24 cellular contexts compared by ENCODE assay signal in genomic region chr22:38244106-38244505, GRCh38. TPM values are rescaled to one million over a fixed set of nuclear protein-coding genes. Genes with fewer than 3 reads are reported as not detected.
A peak's percentile ranks its signal among the peaks of the same experiment; 100 is the strongest.
DNase-seq lines count a peak whose midpoint lies in the region; ATAC-seq, FAIRE-seq and TF ChIP-seq lines count a peak whose summit lies in the region.
"Had no signal": no experiment of that assay in that cellular context is flagged by ENCODE, and none has a peak within 500 bp of the region (broad histone marks: within the 10 kb centered on the region; RNA-seq: fewer than 3 reads in every experiment).

No MANE protein-coding gene starts in this region.

- H3K36me3 ChIP-seq in BLaER1 (peaks cover 39% of the 10 kb centered on the region), K562 (ENCODE audit: control insufficient read depth, insufficient read depth, low read length) (peaks cover 22% of the 10 kb centered on the region; the same call in 2 of the 3 replicates), osteoblast (ENCODE audit: insufficient read depth, low read length) (peaks cover 37% of the 10 kb centered on the region)
- H3K36me3 ChIP-seq: colonic mucosa had no signal

- in situ Hi-C loops in K562 (cut with MboI): no loop called here

- H3K9me3 ChIP-seq in BLaER1: peaks cover 1% of the 10 kb centered on the region; the same call in 1 of the 2 replicates
- no peaks in the 10 kb centered on the region for H3K9me3 ChIP-seq in K562 (replicated peaks; ENCODE audit: control insufficient read depth, insufficient read depth, low read depth, low read length)
- no peaks in the 10 kb centered on the region for H3K9me3 ChIP-seq in osteoblast (ENCODE audit: low read depth, low read length)
- H3K9me3 ChIP-seq: body of pancreas, colonic mucosa, left lung, neutrophil had no signal

- H3K36me3 Mint-ChIP-seq in HFFc6 (ENCODE audit: low read depth): peaks cover 23% of the 10 kb centered on the region

- H3K9me3 Mint-ChIP-seq in HFFc6: no peaks in the 10 kb centered on the region
- H3K9me3 Mint-ChIP-seq: activated naive CD8-positive, alpha-beta T cell treated with anti-CD3 and anti-CD28 coated beads, Interleukin-2, amount 10 ng/mL, durations not matched to agents 7 days and 5 days; activated T-helper 2 cell treated with anti-CD3 and anti-CD28 coated beads, Interferon-gamma antibody, Interleukin-2, Interleukin-4, amounts not matched to agents 10 μg/mL and 5 μg/mL and 100 μg/mL, durations not matched to agents 14 hours and 24 hours and 36 hours; CD4-positive, CD25-positive, alpha-beta regulatory T cell; immature natural killer cell had no signal

- POLR2A ChIA-PET in K562 (lab: Yijun Ruan, JAX): no interaction called here

- H3K4me1 ChIP-seq in BLaER1 (peaks cover 88% of the 10 kb centered on the region), K562 (replicated peaks in 1 of 2; ENCODE audit: control insufficient read depth in 2 of 2, insufficient read depth in 2 of 2, low read length in 2 of 2) (peaks cover 3 to 10% of the 10 kb centered on the region in 2 experiments; a peak in 3 of 5 replicates), osteoblast (ENCODE audit: insufficient read depth, low read length) (peaks cover 28% of the 10 kb centered on the region)

- intact Hi-C loops in K562 (cut with micrococcal nuclease): no loop called here

- H3K9ac ChIP-seq in BLaER1 (0 out of 2 replicates have a peak overlapping the region, but pooled peaks have one; percentile 32), K562 (ENCODE audit: insufficient read depth in 1 of 2, low read depth in 2 of 2, low read length in 2 of 2) (no peak overlapping the region)
- H3K9ac ChIP-seq: KMS-11 had no signal

- DNase-seq in HFFc6: no peak
- DNase-seq in K562 (ENCODE audit: extremely low read depth in 1 of 4, low spot score in 3 of 4): peak in 1 of 4 experiments; percentile 15
- DNase-seq in osteoblast (ENCODE audit: insufficient read length, low spot score, missing footprints): no peak
- DNase-seq in globus pallidus (ENCODE audit: low spot score): no peak
- DNase-seq in NCI-H345 treated with DMSO at 0.1 percent for 48 hours (lab: John Stamatoyannopoulos, UW; ENCODE audit: unreplicated experiment): no peak
- DNase-seq: activated CD4-positive, alpha-beta T cell treated with anti-CD3 and anti-CD28 coated beads for 48 hours; activated naive CD8-positive, alpha-beta T cell treated with anti-CD3 and anti-CD28 coated beads, Interleukin-2, amount 10 ng/mL, durations not matched to agents 7 days and 5 days; body of pancreas; CD4-positive, CD25-positive, alpha-beta regulatory T cell; colonic mucosa; GOT3; immature natural killer cell; left lung; NCI-H1048; NCI-H510A treated with DMSO at 0.1 percent for 48 hours; stimulated activated CD4-positive, alpha-beta T cell treated with anti-CD3 and anti-CD28 coated beads, Interleukin-4, amount 100 ng/mL, for 24 hours had no signal

- H3K27me3 ChIP-seq in BLaER1: no peaks in the 10 kb centered on the region
- no peaks in the 10 kb centered on the region for H3K27me3 ChIP-seq in K562 (ENCODE audit: control insufficient read depth in 2 of 2, insufficient read depth in 2 of 2, low read length in 2 of 2)
- H3K27me3 ChIP-seq in osteoblast (ENCODE audit: insufficient read depth, low read length): no peaks in the 10 kb centered on the region
- H3K27me3 ChIP-seq: body of pancreas, colonic mucosa, left lung, neutrophil had no signal

- peaks cover 41% of the 10 kb centered on the region for H3K4me1 Mint-ChIP-seq in HFFc6 (ENCODE audit: low read depth)

- no TSS peak for BruUV-seq in K562 (replicated peaks; lab: Mats Ljungman, UMichigan)

- H3K9me1 ChIP-seq in K562 (ENCODE audit: control insufficient read depth, insufficient read depth, low read length): no peaks in the 10 kb centered on the region

- no peak for TF ChIP-seq CTCF in HFFc6 (IDR thresholded peaks at IDR 0.05)
- TF ChIP-seq CTCF in K562 (IDR thresholded peaks at IDR 0.05 in 2 of 3, conservative IDR thresholded peaks at IDR 0.05 in 1 of 3; ENCODE audit: insufficient read depth in 2 of 3, low read depth in 1 of 3, low read length in 3 of 3): no peak
- no peak for TF ChIP-seq CTCF in osteoblast (IDR thresholded peaks at IDR 0.05; ENCODE audit: extremely low read depth, low read depth, low read length)

- 50% methylated on average over 2 of the region's 4 CpGs for WGBS in K562 (ENCODE audit: insufficient coverage, low coverage, missing lambda C conversion rate)

- H4K20me1 ChIP-seq in BLaER1 (peaks cover 54% of the 10 kb centered on the region), K562 (replicated peaks; ENCODE audit: control insufficient read depth, insufficient read depth, low read length) (0 out of 2 replicates have a peak, but pooled peaks cover 7% of the 10 kb centered on the region), osteoblast (ENCODE audit: insufficient read depth, low read length) (peaks cover 22% of the 10 kb centered on the region)

- no peak for TF ChIP-seq EP300 in K562 (IDR thresholded peaks at IDR 0.05; ENCODE audit: low read length)

- H3K27ac ChIP-seq in BLaER1 (peak overlapping the region; percentile 67; the same call in 1 of the 2 replicates), K562 (ENCODE audit: extremely low read depth, low read depth, low read length) (no peak overlapping the region), osteoblast (ENCODE audit: low read depth, low read length) (peak overlapping the region; percentile 41)
- H3K27ac ChIP-seq: KMS-11, neutrophil had no signal

- ATAC-seq in K562 (no peak), HG03354 (IDR thresholded peaks at IDR 0.05; ENCODE audit: poor library complexity, severe bottlenecking, unreplicated experiment) (no peak), HG03025 (IDR thresholded peaks at IDR 0.05; ENCODE audit: low FRiP score, unreplicated experiment) (no peak)
- ATAC-seq: body of pancreas, left lung, Right ventricle myocardium inferior had no signal

- H3K4me3 ChIP-seq in BLaER1 (no peak overlapping the region), K562 (no peak overlapping the region), osteoblast (ENCODE audit: insufficient read depth, low read length) (no peak overlapping the region)
- H3K4me3 ChIP-seq: body of pancreas, colonic mucosa, left lung had no signal

- H3K4me2 ChIP-seq in BLaER1 (peak overlapping the region; percentile 89), K562 (ENCODE audit: insufficient read depth, low read length) (no peak overlapping the region), osteoblast (ENCODE audit: insufficient read depth, low read length) (no peak overlapping the region)
- H3K4me2 ChIP-seq: KMS-11 had no signal

- H3K4me3 Mint-ChIP-seq in HFFc6: no peak overlapping the region
- H3K4me3 Mint-ChIP-seq: activated naive CD8-positive, alpha-beta T cell treated with anti-CD3 and anti-CD28 coated beads, Interleukin-2, amount 10 ng/mL, durations not matched to agents 7 days and 5 days; CD4-positive, CD25-positive, alpha-beta regulatory T cell; immature natural killer cell had no signal

- no peaks in the 10 kb centered on the region for H3K79me2 ChIP-seq in K562 (ENCODE audit: control insufficient read depth, insufficient read depth, low read length)
- peaks cover 35% of the 10 kb centered on the region for H3K79me2 ChIP-seq in osteoblast (ENCODE audit: insufficient read depth, low read length)

- no peak for FAIRE-seq in K562 (lab: Jason Lieb, UNC)
- FAIRE-seq: TTC549 had no signal

- peaks cover 2% of the 10 kb centered on the region for H3K27me3 Mint-ChIP-seq in HFFc6 (ENCODE audit: insufficient read depth)
- H3K27me3 Mint-ChIP-seq: activated naive CD8-positive, alpha-beta T cell treated with anti-CD3 and anti-CD28 coated beads, Interleukin-2, amount 10 ng/mL, durations not matched to agents 7 days and 5 days; CD4-positive, CD25-positive, alpha-beta regulatory T cell had no signal

- CTCF ChIA-PET in K562 (lab: Yijun Ruan, JAX; ENCODE audit: low intra/inter-chr PET ratio): no interaction called here

- no peak overlapping the region for H2AFZ ChIP-seq in K562 (ENCODE audit: low read depth, low read length)
- no peak overlapping the region for H2AFZ ChIP-seq in osteoblast (ENCODE audit: low read length)

- no peak for TF ChIP-seq POLR2A in K562 (conservative IDR thresholded peaks at IDR 0.05)

- H3K27ac Mint-ChIP-seq in HFFc6: peak overlapping the region; percentile 62
- H3K27ac Mint-ChIP-seq: activated T-helper 2 cell treated with anti-CD3 and anti-CD28 coated beads, Interferon-gamma antibody, Interleukin-2, Interleukin-4, amounts not matched to agents 10 μg/mL and 5 μg/mL and 100 μg/mL, durations not matched to agents 14 hours and 24 hours and 36 hours; immature natural killer cell had no signal

- no peak for TF ChIP-seq RAD21 in K562 (CRISPR knock-in tag; conservative IDR thresholded peaks at IDR 0.05 in 1 of 2, IDR thresholded peaks at IDR 0.05 in 1 of 2)

RNA-seq across cellular contexts. Expression of gene TMEM184B, which starts 28.7 kb away (rescaled TPM):
- 100 to 1,000 TPM; 104 to 125 (median 111) TPM for total RNA-seq in HFFc6 (2021; fragmentation: NEBNext Ultra II Directional; extraction: Animal tissue kit (Norgen Biotek cat#: 25700))
- 16.3 and 42.3 TPM in 2 replicates for total RNA-seq in K562 (2011; cell fraction: chromatin; rRNA removed; ENCODE audit: low replicate concordance)
- 20.4 and 25.5 TPM in 2 replicates for total RNA-seq in K562 (2011; cell fraction: nucleolus; rRNA removed)
- 21.6 and 32.1 TPM in 2 replicates for total RNA-seq in K562 (2011; cell fraction: nucleoplasm; rRNA removed)
- total RNA-seq in K562 (2014; rRNA removed) (8.4 and 9.6 TPM in 2 replicates), K562 (2014; rRNA removed; fragmentation: Illumina TruSeq; extraction: Trizol) (4.0 and 5.5 TPM in 2 replicates), K562 (2015; rRNA removed; fragmentation: Illumina TruSeq; extraction: Trizol) (6.2 and 6.7 TPM in 2 replicates), K562 (2021) (22.7 and 25.1 TPM in 2 replicates), osteoblast (29.8 and 30.0 TPM in 2 replicates)
- polyA plus RNA-seq in K562 (2011; rRNA removed) (4.9 and 12.2 TPM in 2 replicates), K562 (2014; fragmentation: Illumina TruSeq; extraction: Trizol) (14.2 and 16.4 TPM in 2 replicates), K562 (2014; fragmentation: Nextera tagmentation; extraction: Ambion mirVana) (under 1 TPM; 0.31 to 0.38 TPM), K562 (2014; rRNA removed) (10.1 and 14.1 TPM in 2 replicates)
- 8.3 and 11.2 TPM in 2 replicates for polyA plus RNA-seq in K562 (2011; cell fraction: cytosol; rRNA removed)
- 16.1 and 21.6 TPM in 2 replicates for polyA plus RNA-seq in K562 (2011; cell fraction: nucleus; rRNA removed)
- polyA plus RNA-seq in K562 (2012): 14.8 and 20.5 TPM in 2 replicates
- polyA minus RNA-seq in K562 (2011; rRNA and poly(A)+ RNA removed): 6.7 and 7.8 TPM in 2 replicates
- 12.2 and 15.7 TPM in 2 replicates for polyA minus RNA-seq in K562 (2011; cell fraction: cytosol; rRNA and poly(A)+ RNA removed)
- 5.1 and 5.8 TPM in 2 replicates for polyA minus RNA-seq in K562 (2011; cell fraction: nucleus; rRNA and poly(A)+ RNA removed)

RNA-seq across cellular contexts. Expression of gene MAFF, which starts 42.3 kb away (rescaled TPM):
- 10 to 100 TPM; 17.2 to 24.1 (median 22.8) TPM for total RNA-seq in HFFc6 (2021; fragmentation: NEBNext Ultra II Directional; extraction: Animal tissue kit (Norgen Biotek cat#: 25700))
- 4.2 and 9.2 TPM in 2 replicates for total RNA-seq in K562 (2011; cell fraction: chromatin; rRNA removed; ENCODE audit: low replicate concordance)
- total RNA-seq in K562 (2011; cell fraction: nucleolus; rRNA removed): 5.4 and 6.7 TPM in 2 replicates
- total RNA-seq in K562 (2011; cell fraction: nucleoplasm; rRNA removed): 6.3 and 7.8 TPM in 2 replicates
- total RNA-seq in K562 (2014; rRNA removed) (8.0 and 8.9 TPM in 2 replicates), K562 (2014; rRNA removed; fragmentation: Illumina TruSeq; extraction: Trizol) (4.5 and 5.2 TPM in 2 replicates), K562 (2015; rRNA removed; fragmentation: Illumina TruSeq; extraction: Trizol) (1.9 and 2.1 TPM in 2 replicates), K562 (2021) (5.9 and 7.9 TPM in 2 replicates), osteoblast (16.5 and 22.4 TPM in 2 replicates)
- polyA plus RNA-seq in K562 (2011; rRNA removed) (3.3 and 5.4 TPM in 2 replicates), K562 (2014; fragmentation: Illumina TruSeq; extraction: Trizol) (5.8 and 6.1 TPM in 2 replicates), K562 (2014; fragmentation: Nextera tagmentation; extraction: Ambion mirVana) (under 1 TPM; 0.51 to 0.60 TPM), K562 (2014; rRNA removed) (6.9 and 7.0 TPM in 2 replicates)
- polyA plus RNA-seq in K562 (2011; cell fraction: cytosol; rRNA removed): 3.1 and 11.0 TPM in 2 replicates
- 1.8 and 4.2 TPM in 2 replicates for polyA plus RNA-seq in K562 (2011; cell fraction: nucleus; rRNA removed)
- 5.4 and 9.4 TPM in 2 replicates for polyA plus RNA-seq in K562 (2012)
- polyA minus RNA-seq in K562 (2011; rRNA and poly(A)+ RNA removed): 1.8 and 2.8 TPM in 2 replicates
- 2.8 and 3.2 TPM in 2 replicates for polyA minus RNA-seq in K562 (2011; cell fraction: cytosol; rRNA and poly(A)+ RNA removed)
- 2.3 and 2.6 TPM in 2 replicates for polyA minus RNA-seq in K562 (2011; cell fraction: nucleus; rRNA and poly(A)+ RNA removed)
